Comparison of ENCODE assay signal across 11 cellular contexts in the genomic region with DNA sequence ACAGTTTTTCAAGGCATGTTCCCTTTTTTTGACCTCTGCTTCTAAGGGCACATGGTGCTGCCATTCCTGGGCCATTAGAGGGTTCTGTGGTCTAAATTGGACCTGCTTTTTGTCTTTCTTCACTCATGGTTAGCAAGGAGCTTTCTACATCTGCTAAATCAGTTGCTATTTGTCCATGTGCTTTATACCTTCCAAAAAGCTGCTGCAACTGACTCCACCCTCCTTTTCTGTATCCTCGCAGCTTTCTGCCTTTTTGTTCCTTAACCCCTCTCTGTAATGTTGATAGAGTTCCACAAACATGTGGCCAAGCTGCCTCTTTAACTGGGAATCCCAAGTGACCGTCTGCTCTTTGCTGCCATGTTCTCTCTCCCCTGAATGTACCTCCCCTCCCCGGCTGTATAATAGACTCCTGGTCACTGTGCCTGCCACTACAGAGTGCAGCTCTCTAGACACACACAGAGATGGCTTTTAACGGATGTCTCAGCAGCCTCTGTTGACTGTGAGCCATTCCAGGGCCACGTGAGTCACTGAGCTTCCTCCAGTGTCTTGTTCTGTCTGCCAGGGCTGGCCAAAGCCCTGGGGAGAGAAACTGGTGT. TPM values are rescaled to one million over a fixed set of nuclear protein-coding genes. Genes with fewer than 3 reads are reported as not detected.
DNase-seq lines count a peak whose midpoint lies in the region; TF ChIP-seq lines count a peak whose summit lies in the region.
"Had no signal": no experiment of that assay in that cellular context is flagged by ENCODE, and none has a peak within 500 bp of the region (broad histone marks: within the 10 kb centered on the region; RNA-seq: fewer than 3 reads in every experiment).

No MANE protein-coding gene starts in this region.

- H3K36me3 Mint-ChIP-seq in CD14-positive monocyte: no peaks in the 10 kb centered on the region
- H3K36me3 Mint-ChIP-seq: stimulated activated effector memory CD8-positive, alpha-beta T cell treated with anti-CD3 and anti-CD28 coated beads, Interleukin-12 subunit alpha, Interleukin-12 subunit beta, amount 100 ng/mL, for 72 hours had no signal

- DNase-seq in EH (ENCODE audit: low read depth) (peak; percentile 89), SJCRH30 (peak in 1 of 2 experiments; percentile 51), fibroblast of villous mesenchyme (ENCODE audit: low read depth) (peak; percentile 50), occipital lobe (lab: John Stamatoyannopoulos, UW) (peak; percentile 26), NCI-H1436 (lab: John Stamatoyannopoulos, UW) (no peak), LoVo (ENCODE audit: low spot score) (no peak), CD14-positive monocyte (ENCODE audit: low spot score) (no peak), activated T-cell treated with anti-CD3 and anti-CD28 coated beads for 4 hours (no peak)
- DNase-seq: activated CD4-positive, alpha-beta memory T cell treated with anti-CD3 and anti-CD28 coated beads, Interleukin-2, amount 10 ng/mL, durations not matched to agents 7 days and 5 days had no signal

- H3K9me3 Mint-ChIP-seq in CD14-positive monocyte: peaks cover 0 to 8% (median 0%) of the 10 kb centered on the region in 7 donors
- H3K9me3 Mint-ChIP-seq: activated CD4-positive, alpha-beta memory T cell treated with anti-CD3 and anti-CD28 coated beads, Interleukin-2, amount 10 ng/mL, durations not matched to agents 7 days and 5 days; central memory CD8-positive, alpha-beta T cell; stimulated activated effector memory CD8-positive, alpha-beta T cell treated with anti-CD3 and anti-CD28 coated beads, Interleukin-12 subunit alpha, Interleukin-12 subunit beta, amount 100 ng/mL, for 72 hours had no signal

- TF ChIP-seq CTCF in fibroblast of villous mesenchyme (IDR thresholded peaks at IDR 0.05; ENCODE audit: insufficient read depth, low read depth, low read length) (no peak), CD14-positive monocyte (IDR thresholded peaks at IDR 0.05) (no peak)

- H3K4me3 ChIP-seq in SJCRH30 (no peak overlapping the region), fibroblast of villous mesenchyme (ENCODE audit: low read depth, low read length) (no peak overlapping the region)

- H3K36me3 ChIP-seq in SJCRH30: no peaks in the 10 kb centered on the region

- H3K27me3 ChIP-seq in SJCRH30: no peaks in the 10 kb centered on the region

- peaks cover 10% of the 10 kb centered on the region for H3K4me1 Mint-ChIP-seq in CD14-positive monocyte
- H3K4me1 Mint-ChIP-seq: activated CD4-positive, alpha-beta memory T cell treated with anti-CD3 and anti-CD28 coated beads, Interleukin-2, amount 10 ng/mL, durations not matched to agents 7 days and 5 days; central memory CD8-positive, alpha-beta T cell; stimulated activated effector memory CD8-positive, alpha-beta T cell treated with anti-CD3 and anti-CD28 coated beads, Interleukin-12 subunit alpha, Interleukin-12 subunit beta, amount 100 ng/mL, for 72 hours had no signal

- no peak overlapping the region for H3K27ac Mint-ChIP-seq in CD14-positive monocyte
- H3K27ac Mint-ChIP-seq: activated CD4-positive, alpha-beta memory T cell treated with anti-CD3 and anti-CD28 coated beads, Interleukin-2, amount 10 ng/mL, durations not matched to agents 7 days and 5 days; stimulated activated effector memory CD8-positive, alpha-beta T cell treated with anti-CD3 and anti-CD28 coated beads, Interleukin-12 subunit alpha, Interleukin-12 subunit beta, amount 100 ng/mL, for 72 hours had no signal

- H3K4me1 ChIP-seq in SJCRH30: peaks cover 24% of the 10 kb centered on the region

- peaks cover 1 to 3% (median 2%) of the 10 kb centered on the region in 3 donors for H3K27me3 Mint-ChIP-seq in CD14-positive monocyte (ENCODE audit: low read depth in 3 of 3)

- peak overlapping the region; percentile 17 for H3K27ac ChIP-seq in SJCRH30

- no peak overlapping the region for H3K4me3 Mint-ChIP-seq in CD14-positive monocyte
- H3K4me3 Mint-ChIP-seq: activated CD4-positive, alpha-beta memory T cell treated with anti-CD3 and anti-CD28 coated beads, Interleukin-2, amount 10 ng/mL, durations not matched to agents 7 days and 5 days; central memory CD8-positive, alpha-beta T cell; stimulated activated effector memory CD8-positive, alpha-beta T cell treated with anti-CD3 and anti-CD28 coated beads, Interleukin-12 subunit alpha, Interleukin-12 subunit beta, amount 100 ng/mL, for 72 hours had no signal

- no peaks in the 10 kb centered on the region for H3K9me3 ChIP-seq in SJCRH30 (replicated peaks)

- intact Hi-C loops in CD14-positive monocyte (cut with micrococcal nuclease): no loop called here

RNA-seq across cellular contexts. Expression of gene TEKT3, which starts 57.4 kb away (rescaled TPM):
- not detected in 2 replicates for total RNA-seq in SJCRH30 (2014; rRNA removed; shearing (Covaris generic))
- total RNA-seq in fibroblast of villous mesenchyme: not detected in 2 replicates
- 1.2 TPM for total RNA-seq in occipital lobe
- not detected for polyA plus RNA-seq in CD14-positive monocyte

Comparison
In these comparisons a context has a peak if more than half of its experiments do, and no peak if none do; other contexts are left out.
1. DNase-seq: peak in EH (single experiment), fibroblast of villous mesenchyme (single experiment) and occipital lobe (single experiment); none in NCI-H1436 (single experiment), LoVo (single experiment), CD14-positive monocyte (single experiment) and activated T-cell treated with anti-CD3 and anti-CD28 coated beads for 4 hours (single experiment).